8 cellular contexts compared by ENCODE assay signal in the genomic region with DNA sequence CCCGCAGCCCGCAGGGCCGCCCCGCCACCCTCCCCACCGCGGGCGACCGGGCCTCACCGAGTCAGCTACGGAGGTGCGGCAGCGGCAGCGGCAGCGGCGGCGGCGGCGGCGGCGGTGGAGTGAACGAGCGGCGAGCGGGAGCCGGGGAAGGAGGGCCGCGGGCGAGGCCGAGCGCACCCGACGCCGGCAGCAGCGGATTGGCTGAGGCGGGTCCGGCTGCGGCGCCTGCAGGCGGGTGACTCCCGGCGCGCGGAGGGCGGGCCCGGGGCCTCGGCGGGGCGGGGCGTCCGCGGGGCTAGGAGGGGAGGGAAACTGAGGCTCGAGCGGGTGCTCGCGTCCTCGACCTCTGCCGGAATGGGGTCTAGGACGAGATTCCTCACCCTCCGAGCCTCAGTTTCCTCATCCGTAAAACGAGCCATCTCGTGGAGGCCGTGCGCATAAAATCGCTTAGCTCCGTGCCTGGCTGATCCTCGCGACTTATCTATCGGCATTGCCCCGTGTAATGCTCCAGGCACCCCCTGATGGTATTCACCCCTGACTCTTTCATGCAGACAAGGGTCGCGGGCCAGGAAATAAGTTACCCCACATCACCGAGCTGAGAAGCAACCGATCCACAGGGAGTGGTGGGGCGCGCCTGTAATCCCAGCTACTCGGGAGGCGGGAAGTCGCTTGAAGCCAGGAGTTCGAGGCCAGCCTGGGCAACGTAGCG.
DNase-seq lines count a peak whose midpoint lies in the region; ATAC-seq and TF ChIP-seq lines count a peak whose summit lies in the region.

A gene (minus strand): TSS at position 199 of the 709 bp plus-strand sequence. CDS start 26,442 bp downstream, outside the sequence.

- no peaks in the 10 kb centered on the region for H3K9me3 ChIP-seq in NT2/D1 (ENCODE audit: insufficient read depth, low read length)
- H3K9me3 ChIP-seq in mucosa of rectum (ENCODE audit: control insufficient read depth in 2 of 2, low read length in 2 of 2): no peaks in the 10 kb centered on the region

- H3K27me3 ChIP-seq in NT2/D1 (ENCODE audit: insufficient read depth, insufficient read length): peaks cover 82% of the 10 kb centered on the region
- no peaks in the 10 kb centered on the region for H3K27me3 ChIP-seq in mucosa of rectum (ENCODE audit: control insufficient read depth in 2 of 2, insufficient read depth in 2 of 2, low read length in 2 of 2)

- H3K4me1 ChIP-seq in NT2/D1 (ENCODE audit: insufficient read depth, insufficient read length) (peaks cover 2% of the 10 kb centered on the region), mucosa of rectum (ENCODE audit: control insufficient read depth in 2 of 2, insufficient read depth in 2 of 2, low read length in 2 of 2) (peaks cover 47 to 48% of the 10 kb centered on the region in 2 donors)

- H3K27ac Mint-ChIP-seq in activated T-cell treated with anti-CD3 and anti-CD28 coated beads, Interleukin-2, amount 50 U/mL, for 24 hours: peak within 1 kb of the TSS; percentile 86

- DNase-seq in DMS79 treated with DMSO at 0.1 percent for 48 hours (lab: John Stamatoyannopoulos, UW): peak; percentile 43
- no peak for DNase-seq in NT2/D1 (ENCODE audit: low read depth, low spot score)
- peak; percentile 80 for DNase-seq in activated T-cell treated with anti-CD3 and anti-CD28 coated beads, Interleukin-2, amount 50 U/mL, for 24 hours
- peak; percentile 86 to 90 for DNase-seq in erythroblast (lab: John Stamatoyannopoulos, UW)
- peak; percentile 70 for DNase-seq in stimulated activated naive CD4-positive, alpha-beta T cell treated with Interleukin-2 at 50 U/mL for 16 hours (lab: John Stamatoyannopoulos, UW)

- H3K4me3 ChIP-seq in NT2/D1 (ENCODE audit: insufficient read length, low read depth) (peak within 1 kb of the TSS; percentile 36), mucosa of rectum (ENCODE audit: low read length in 2 of 2) (peak within 1 kb of the TSS; percentile 81 to 85)

- H3K27ac ChIP-seq in mucosa of rectum (ENCODE audit: low read depth in 2 of 2, low read length in 2 of 2): peak within 1 kb of the TSS; percentile 99

- ATAC-seq in HG02981 (IDR thresholded peaks at IDR 0.05; ENCODE audit: unreplicated experiment) (peak; percentile 34), HG03342 (IDR thresholded peaks at IDR 0.05; ENCODE audit: unreplicated experiment) (no peak)

- no peaks in the 10 kb centered on the region for H3K27me3 Mint-ChIP-seq in activated T-cell treated with anti-CD3 and anti-CD28 coated beads, Interleukin-2, amount 50 U/mL, for 24 hours

- H3K36me3 ChIP-seq in NT2/D1 (ENCODE audit: insufficient read depth, insufficient read length, low read length) (no peaks in the 10 kb centered on the region), mucosa of rectum (ENCODE audit: control insufficient read depth in 2 of 2, insufficient read depth in 2 of 2, low read length in 2 of 2) (peaks cover 0 to 4% of the 10 kb centered on the region in 2 donors)

- H3K9me3 Mint-ChIP-seq in activated T-cell treated with anti-CD3 and anti-CD28 coated beads, Interleukin-2, amount 50 U/mL, for 24 hours: no peaks in the 10 kb centered on the region

- peak within 1 kb of the TSS; percentile 82 for H3K4me3 Mint-ChIP-seq in activated T-cell treated with anti-CD3 and anti-CD28 coated beads, Interleukin-2, amount 50 U/mL, for 24 hours

- peaks cover 54% of the 10 kb centered on the region for H3K4me1 Mint-ChIP-seq in activated T-cell treated with anti-CD3 and anti-CD28 coated beads, Interleukin-2, amount 50 U/mL, for 24 hours (ENCODE audit: low read depth)

- no peaks in the 10 kb centered on the region for H3K36me3 Mint-ChIP-seq in activated T-cell treated with anti-CD3 and anti-CD28 coated beads, Interleukin-2, amount 50 U/mL, for 24 hours (ENCODE audit: low read depth)

- H3K9ac ChIP-seq in NT2/D1 (ENCODE audit: insufficient read length, low read depth) (peak within 1 kb of the TSS; percentile 32), mucosa of rectum (ENCODE audit: low read depth in 1 of 2, low read length in 2 of 2) (peak within 1 kb of the TSS; percentile 94 to 95)

- TF ChIP-seq POLR2A in erythroblast (IDR thresholded peaks at IDR 0.05; ENCODE audit: low read length): no peak
